In the genomic region with DNA sequence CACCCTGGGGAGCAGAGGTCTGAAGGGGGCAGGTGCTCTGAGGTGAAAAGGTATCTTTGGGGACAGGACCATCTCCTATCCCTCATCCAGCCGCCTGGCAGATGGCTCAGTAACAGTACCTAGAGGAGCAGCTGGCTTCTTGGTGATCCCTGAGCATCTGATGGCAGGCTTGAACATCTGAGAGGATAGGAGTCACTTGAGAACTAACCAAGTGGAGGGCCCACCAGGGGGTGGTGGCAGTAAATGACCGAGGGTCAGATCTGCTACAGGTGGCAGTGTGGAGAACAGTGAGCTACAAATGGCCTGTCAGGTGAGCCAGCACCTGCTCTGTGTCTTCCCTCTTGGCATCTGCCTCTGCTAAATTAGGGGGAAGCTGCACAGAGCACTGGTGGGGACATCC, we compare ENCODE assay signal across 1 cellular context.
TF ChIP-seq lines count a peak whose summit lies in the region.

No MANE protein-coding gene starts in this region.

TF ChIP-seq in GM23338, 12 proteins besides CTCF, POLR2A, EP300 and RAD21:
- TF ChIP-seq EZH2 (IDR thresholded peaks at IDR 0.05; ENCODE audit: low read depth, unreplicated experiment) = no peak
- TF ChIP-seq NANOG (IDR thresholded peaks at IDR 0.05; ENCODE audit: borderline replicate concordance) = no peak
- TF ChIP-seq, protein P1, sequence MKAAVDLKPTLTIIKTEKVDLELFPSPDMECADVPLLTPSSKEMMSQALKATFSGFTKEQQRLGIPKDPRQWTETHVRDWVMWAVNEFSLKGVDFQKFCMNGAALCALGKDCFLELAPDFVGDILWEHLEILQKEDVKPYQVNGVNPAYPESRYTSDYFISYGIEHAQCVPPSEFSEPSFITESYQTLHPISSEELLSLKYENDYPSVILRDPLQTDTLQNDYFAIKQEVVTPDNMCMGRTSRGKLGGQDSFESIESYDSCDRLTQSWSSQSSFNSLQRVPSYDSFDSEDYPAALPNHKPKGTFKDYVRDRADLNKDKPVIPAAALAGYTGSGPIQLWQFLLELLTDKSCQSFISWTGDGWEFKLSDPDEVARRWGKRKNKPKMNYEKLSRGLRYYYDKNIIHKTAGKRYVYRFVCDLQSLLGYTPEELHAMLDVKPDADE (IDR thresholded peaks at IDR 0.05) = no peak
- TF ChIP-seq, protein P2, sequence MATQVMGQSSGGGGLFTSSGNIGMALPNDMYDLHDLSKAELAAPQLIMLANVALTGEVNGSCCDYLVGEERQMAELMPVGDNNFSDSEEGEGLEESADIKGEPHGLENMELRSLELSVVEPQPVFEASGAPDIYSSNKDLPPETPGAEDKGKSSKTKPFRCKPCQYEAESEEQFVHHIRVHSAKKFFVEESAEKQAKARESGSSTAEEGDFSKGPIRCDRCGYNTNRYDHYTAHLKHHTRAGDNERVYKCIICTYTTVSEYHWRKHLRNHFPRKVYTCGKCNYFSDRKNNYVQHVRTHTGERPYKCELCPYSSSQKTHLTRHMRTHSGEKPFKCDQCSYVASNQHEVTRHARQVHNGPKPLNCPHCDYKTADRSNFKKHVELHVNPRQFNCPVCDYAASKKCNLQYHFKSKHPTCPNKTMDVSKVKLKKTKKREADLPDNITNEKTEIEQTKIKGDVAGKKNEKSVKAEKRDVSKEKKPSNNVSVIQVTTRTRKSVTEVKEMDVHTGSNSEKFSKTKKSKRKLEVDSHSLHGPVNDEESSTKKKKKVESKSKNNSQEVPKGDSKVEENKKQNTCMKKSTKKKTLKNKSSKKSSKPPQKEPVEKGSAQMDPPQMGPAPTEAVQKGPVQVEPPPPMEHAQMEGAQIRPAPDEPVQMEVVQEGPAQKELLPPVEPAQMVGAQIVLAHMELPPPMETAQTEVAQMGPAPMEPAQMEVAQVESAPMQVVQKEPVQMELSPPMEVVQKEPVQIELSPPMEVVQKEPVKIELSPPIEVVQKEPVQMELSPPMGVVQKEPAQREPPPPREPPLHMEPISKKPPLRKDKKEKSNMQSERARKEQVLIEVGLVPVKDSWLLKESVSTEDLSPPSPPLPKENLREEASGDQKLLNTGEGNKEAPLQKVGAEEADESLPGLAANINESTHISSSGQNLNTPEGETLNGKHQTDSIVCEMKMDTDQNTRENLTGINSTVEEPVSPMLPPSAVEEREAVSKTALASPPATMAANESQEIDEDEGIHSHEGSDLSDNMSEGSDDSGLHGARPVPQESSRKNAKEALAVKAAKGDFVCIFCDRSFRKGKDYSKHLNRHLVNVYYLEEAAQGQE (IDR thresholded peaks at IDR 0.05; ENCODE audit: unreplicated experiment) = no peak
- no peak for TF ChIP-seq CREB1 (CRISPR knock-in tag; IDR thresholded peaks at IDR 0.05; ENCODE audit: low read depth)
